Comparison of ENCODE assay signal across 8 cellular contexts in the genomic region with DNA sequence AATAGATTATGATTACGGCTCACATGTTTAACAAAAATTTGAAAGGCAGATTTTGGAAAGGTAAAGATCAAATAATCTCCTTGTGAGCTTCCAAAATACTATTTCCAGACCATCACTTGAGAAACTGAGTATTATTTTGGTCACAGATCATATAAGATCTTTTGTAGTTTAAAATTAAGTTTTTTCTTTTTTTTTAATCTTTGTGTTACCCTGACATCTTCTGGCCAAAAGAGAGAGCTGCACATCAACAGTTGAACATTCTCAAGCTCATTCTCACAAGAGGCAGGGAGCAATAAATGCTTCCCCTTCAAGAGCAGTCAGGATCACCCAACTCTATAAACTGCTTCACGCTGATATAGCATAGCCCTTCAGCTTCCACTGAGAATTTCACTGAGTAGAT. TPM values are rescaled to one million over a fixed set of nuclear protein-coding genes. Genes with fewer than 3 reads are reported as not detected.
DNase-seq lines count a peak whose midpoint lies in the region; ATAC-seq, FAIRE-seq and TF ChIP-seq lines count a peak whose summit lies in the region.

No MANE protein-coding gene starts in this region.

- FAIRE-seq in GM18507 (lab: Jason Lieb, UNC) = peak; percentile 45

- TF ChIP-seq POLR2A in Peyer's patch (IDR thresholded peaks at IDR 0.05) = no peak

- DNase-seq in Ammon's horn (ENCODE audit: low spot score) (peak; percentile 30), GM18507 (ENCODE audit: extremely low spot score, insufficient read length, low read depth) (no peak), Peyer's patch (no peak), glomerular visceral epithelial cell (ENCODE audit: extremely low spot score) (peak; percentile 32), anterior cingulate cortex (lab: John Stamatoyannopoulos, UW) (no peak), NCI-H1930 (lab: John Stamatoyannopoulos, UW) (no peak)
- DNase-seq in stimulated activated naive CD8-positive, alpha-beta T cell treated with anti-CD3 and anti-CD28 coated beads, Interleukin-15, Interleukin-2, amounts not matched to agents 100 U/mL and 50 U/mL, for 24 hours = no peak

- no peak overlapping the region for H3K27ac ChIP-seq in Peyer's patch

- H3K4me3 ChIP-seq in Peyer's patch = no peak overlapping the region

- peaks cover 0 to 50% (median 0%) of the 10 kb centered on the region in 3 donors for H3K36me3 ChIP-seq in Peyer's patch

- TF ChIP-seq CTCF in Peyer's patch (IDR thresholded peaks at IDR 0.05) = peak in 4 of 6 experiments; percentile 16 to 50 (median 34)

- no peaks in the 10 kb centered on the region for H3K9me3 ChIP-seq in Peyer's patch

- H3K4me1 ChIP-seq in Peyer's patch = no peaks in the 10 kb centered on the region

- H3K27me3 ChIP-seq in Peyer's patch = no peaks in the 10 kb centered on the region

- no peak for ATAC-seq in HG03460 (IDR thresholded peaks at IDR 0.05; ENCODE audit: unreplicated experiment)
- ATAC-seq in stimulated activated naive CD8-positive, alpha-beta T cell treated with anti-CD3 and anti-CD28 coated beads, Interleukin-15, Interleukin-2, amounts not matched to agents 100 U/mL and 50 U/mL, for 24 hours = no peak

RNA-seq across cellular contexts. Expression of a gene that starts 15.9 kb away (rescaled TPM):
- total RNA-seq in Peyer's patch = 10 to 100 TPM in 3 of 4 donors, 1 to 10 TPM in 1; 6.2 to 13.5 (median 13.3) TPM

RNA-seq across cellular contexts. Expression of a gene that starts 43.1 kb away (rescaled TPM):
- total RNA-seq in Peyer's patch = not detected

Comparison
In these comparisons a context has a peak if more than half of its experiments do, and no peak if none do; other contexts are left out.
1. DNase-seq: peak in Ammon's horn (single experiment) and glomerular visceral epithelial cell (single experiment); none in GM18507 (single experiment), Peyer's patch (0 of 3), anterior cingulate cortex (0 of 58), stimulated activated naive CD8-positive, alpha-beta T cell treated with anti-CD3 and anti-CD28 coated beads, Interleukin-15, Interleukin-2, amounts not matched to agents 100 U/mL and 50 U/mL, for 24 hours (single experiment) and NCI-H1930 (0 of 2).